In the genomic region with DNA sequence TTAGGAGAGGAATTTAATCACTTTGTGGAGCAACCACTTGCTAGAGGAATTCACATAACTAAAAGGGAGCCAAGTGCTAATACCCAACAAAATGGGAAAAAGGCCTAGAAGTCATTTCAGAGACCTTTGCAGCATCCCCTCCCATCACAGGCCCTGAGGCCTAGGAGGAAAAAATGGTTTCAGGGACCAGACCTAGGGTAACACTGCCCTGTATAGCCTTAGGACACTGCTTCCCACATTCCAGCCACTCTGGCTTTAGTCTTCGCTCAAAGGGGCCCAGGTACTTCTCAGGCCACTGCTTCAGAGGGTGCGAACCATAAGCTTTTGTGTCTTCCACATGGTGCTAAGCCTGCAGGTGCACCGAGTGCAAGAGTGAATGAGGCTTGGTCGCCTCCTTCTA, we compare ENCODE assay signal across 39 cellular contexts. TPM values are rescaled to one million over a fixed set of nuclear protein-coding genes. Genes with fewer than 3 reads are reported as not detected.
"Had no signal": no experiment of that assay in that cellular context is flagged by ENCODE, and none has a peak within 500 bp of the region (broad histone marks: within the 10 kb centered on the region; RNA-seq: fewer than 3 reads in every experiment).

No MANE protein-coding gene starts in this region.

- H3K27me3 ChIP-seq: MG63 had no signal

- H3K9me3 ChIP-seq: MG63 had no signal

- DNase-seq: Kasumi-1, MG63, MM.1S, MV-4-11, NCI-H1048, NCI-H1092, NCI-H1092 treated with DMSO at 0.1 percent for 48 hours, NCI-H1105, NCI-H1105 treated with DMSO at 0.1 percent for 48 hours, NCI-H1417, NCI-H1417 treated with DMSO at 0.1 percent for 48 hours, NCI-H1436, NCI-H1436 treated with DMSO at 0.1 percent for 48 hours, NCI-H146, NCI-H1694, NCI-H1694 treated with DMSO at 0.1 percent for 48 hours, NCI-H187, NCI-H187 treated with DMSO at 0.1 percent for 48 hours, NCI-H1930, NCI-H2029, NCI-H2029 treated with DMSO at 0.1 percent for 48 hours, NCI-H2081, NCI-H2081 treated with DMSO at 0.1 percent for 48 hours, NCI-H2107, NCI-H2171, NCI-H2171 treated with DMSO at 0.1 percent for 48 hours, NCI-H2227 treated with DMSO at 0.1 percent for 48 hours, NCI-H226, NCI-H345, NCI-H446, NCI-H446 treated with DMSO at 0.1 percent for 48 hours, NCI-H510A, NCI-H510A treated with DMSO at 0.1 percent for 48 hours, NCI-H524, NCI-H524 treated with DMSO at 0.1 percent for 48 hours had no signal

- H3K36me3 ChIP-seq: MG63 had no signal

- H3K4me3 ChIP-seq: MG63 had no signal

RNA-seq across cellular contexts. Expression of a gene that starts 19.1 kb away (rescaled TPM):
- total RNA-seq: LHCN-M2, M059J, MCF 10A, NCI-H460 had no signal
